17 cellular contexts compared by ENCODE assay signal in the genomic region with DNA sequence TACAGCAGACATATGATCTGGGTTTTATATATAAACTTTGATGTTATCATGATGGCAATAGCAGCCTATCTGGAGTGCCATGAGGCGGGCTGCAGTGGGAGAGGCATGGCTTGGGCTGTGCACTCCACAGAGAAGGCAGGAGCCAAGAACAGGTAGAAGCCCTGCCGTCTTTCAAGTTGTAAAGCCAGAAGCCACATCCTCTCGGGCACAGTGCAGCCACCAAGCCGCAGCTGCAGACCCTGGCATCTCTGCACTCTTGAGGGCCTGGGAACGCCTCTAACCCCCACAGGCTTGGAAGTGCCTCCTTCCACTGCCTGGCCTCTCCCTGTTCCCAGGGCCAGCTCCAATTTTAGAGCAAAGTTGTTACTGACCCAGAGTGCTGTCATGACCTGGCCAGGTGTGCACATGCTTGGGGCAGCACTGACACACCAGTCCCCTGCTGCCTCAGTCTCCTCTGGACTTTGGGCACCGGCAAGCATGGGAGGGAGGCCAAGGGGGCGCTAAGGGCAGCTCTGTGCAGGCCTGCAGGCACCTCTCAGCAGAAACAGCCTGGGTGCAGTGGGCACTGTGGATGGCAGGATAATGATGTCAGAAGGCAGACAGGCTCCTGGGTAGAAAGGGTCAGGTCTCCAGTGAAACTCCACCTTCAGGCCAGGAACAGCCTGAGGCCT.
DNase-seq lines count a peak whose midpoint lies in the region; ATAC-seq and TF ChIP-seq lines count a peak whose summit lies in the region.
"Had no signal": no experiment of that assay in that cellular context is flagged by ENCODE, and none has a peak within 500 bp of the region (broad histone marks: within the 10 kb centered on the region; RNA-seq: fewer than 3 reads in every experiment).

No MANE protein-coding gene starts in this region.

- no peaks in the 10 kb centered on the region for H3K9me3 ChIP-seq in RWPE2 (ENCODE audit: severe bottlenecking)
- H3K9me3 ChIP-seq in neuronal stem cell (replicated peaks in 1 of 2; ENCODE audit: control insufficient read depth in 2 of 2, insufficient read depth in 1 of 2, low read depth in 1 of 2, low read length in 2 of 2) = peaks cover 0 to 5% of the 10 kb centered on the region in 2 donors
- H3K9me3 ChIP-seq in Caco-2 = no peaks in the 10 kb centered on the region

- H3K9me3 Mint-ChIP-seq in chondrocyte (ENCODE audit: low read depth) (no peaks in the 10 kb centered on the region), Caco-2 (ENCODE audit: unreplicated experiment) (no peaks in the 10 kb centered on the region)

- no peak for ATAC-seq in RWPE2 (ENCODE audit: low read depth)
- ATAC-seq in GM21786 (IDR thresholded peaks at IDR 0.05; ENCODE audit: unreplicated experiment) = no peak
- ATAC-seq: CD8-positive, alpha-beta T cell; GM12878; GM23338 had no signal

- no peaks in the 10 kb centered on the region for H3K79me1 ChIP-seq in neuronal stem cell (ENCODE audit: low read depth, low read length)

- no peak overlapping the region for H4K8ac ChIP-seq in neuronal stem cell (ENCODE audit: low read depth, low read length)

- no peak overlapping the region for H3K9ac ChIP-seq in neuronal stem cell (ENCODE audit: low read depth, low read length, poor library complexity)
- H3K9ac ChIP-seq: BLaER1 treated with 17β-estradiol and CSF1 and Interleukin-3, amounts not matched to agents 10 nM and 100 nM had no signal

- H3K4me1 ChIP-seq in RWPE2 (ENCODE audit: insufficient read depth, poor library complexity, severe bottlenecking) (no peaks in the 10 kb centered on the region), neuronal stem cell (ENCODE audit: control insufficient read depth in 2 of 2, insufficient read depth in 1 of 2, low read depth in 1 of 2, low read length in 2 of 2) (peaks cover 0 to 2% of the 10 kb centered on the region in 2 donors), Caco-2 (no peaks in the 10 kb centered on the region)
- H3K4me1 ChIP-seq: BLaER1 treated with 17β-estradiol and CSF1 and Interleukin-3, amounts not matched to agents 10 nM and 100 nM had no signal

- no peak overlapping the region for H3K4me2 ChIP-seq in neuronal stem cell (ENCODE audit: insufficient read depth, low read length, poor library complexity, severe bottlenecking)
- H3K4me2 ChIP-seq: BLaER1 treated with 17β-estradiol and CSF1 and Interleukin-3, amounts not matched to agents 10 nM and 100 nM; GM23338 had no signal

- BruUV-seq in Caco-2 (replicated peaks; lab: Mats Ljungman, UMichigan) = no TSS peak

- H3K36me3 ChIP-seq in RWPE2 (ENCODE audit: low read depth) = no peaks in the 10 kb centered on the region
- no peaks in the 10 kb centered on the region for H3K36me3 ChIP-seq in neuronal stem cell (replicated peaks in 1 of 2; ENCODE audit: control insufficient read depth in 2 of 2, insufficient read depth in 2 of 2, low read length in 2 of 2)
- H3K36me3 ChIP-seq in Caco-2 (ENCODE audit: control insufficient read depth, insufficient read depth, low read length) = no peaks in the 10 kb centered on the region
- H3K36me3 ChIP-seq: BLaER1 treated with 17β-estradiol and CSF1 and Interleukin-3, amounts not matched to agents 10 nM and 100 nM had no signal

- intact Hi-C loops in Caco-2 (cut with micrococcal nuclease; ENCODE audit: unreplicated experiment) = no loop called here

- H3K18ac ChIP-seq in neuronal stem cell (ENCODE audit: low read length) = no peak overlapping the region

- peak overlapping the region; percentile 20 for H3K23ac ChIP-seq in neuronal stem cell (ENCODE audit: low read depth, low read length, poor library complexity)

- H2BK5ac ChIP-seq in neuronal stem cell (ENCODE audit: low read length) = no peak overlapping the region

- H3K27me3 Mint-ChIP-seq in chondrocyte (ENCODE audit: low read depth) = no peaks in the 10 kb centered on the region
- H3K27me3 Mint-ChIP-seq in Caco-2 (ENCODE audit: insufficient read depth, unreplicated experiment) = no peaks in the 10 kb centered on the region
- H3K27me3 Mint-ChIP-seq: B cell had no signal

- H3K4me1 Mint-ChIP-seq in chondrocyte (ENCODE audit: low read depth) (no peaks in the 10 kb centered on the region), Caco-2 (ENCODE audit: low read depth, unreplicated experiment) (no peaks in the 10 kb centered on the region)
- H3K4me1 Mint-ChIP-seq: B cell, GM23338 had no signal

- H3K36me3 Mint-ChIP-seq in chondrocyte (ENCODE audit: low read depth) = no peaks in the 10 kb centered on the region
- H3K36me3 Mint-ChIP-seq in Caco-2 (ENCODE audit: insufficient read depth, unreplicated experiment) = no peaks in the 10 kb centered on the region
- H3K36me3 Mint-ChIP-seq: CD8-positive, alpha-beta T cell had no signal

- no peak overlapping the region for H3K4ac ChIP-seq in neuronal stem cell (ENCODE audit: low read length)

- H3K27me3 ChIP-seq in RWPE2 (ENCODE audit: insufficient read depth, poor library complexity, severe bottlenecking) = no peaks in the 10 kb centered on the region
- no peaks in the 10 kb centered on the region for H3K27me3 ChIP-seq in neuronal stem cell (ENCODE audit: control insufficient read depth in 3 of 3, insufficient read depth in 3 of 3, low read depth in 1 of 3, low read length in 3 of 3)
- no peaks in the 10 kb centered on the region for H3K27me3 ChIP-seq in Caco-2 (replicated peaks; ENCODE audit: control insufficient read depth, insufficient read depth, low read length)
- H3K27me3 ChIP-seq: BLaER1 treated with 17β-estradiol and CSF1 and Interleukin-3, amounts not matched to agents 10 nM and 100 nM had no signal

- H3K27ac Mint-ChIP-seq in chondrocyte (ENCODE audit: unreplicated experiment) (no peak overlapping the region), Caco-2 (ENCODE audit: unreplicated experiment) (no peak overlapping the region)
- H3K27ac Mint-ChIP-seq: B cell; CD8-positive, alpha-beta T cell; GM23338 had no signal

- H2BK12ac ChIP-seq in neuronal stem cell (ENCODE audit: low read length) = no peak overlapping the region

- POLR2A ChIA-PET in Caco-2 (lab: Charles Lee) = no interaction called here

- H2BK15ac ChIP-seq in neuronal stem cell (ENCODE audit: low read length) = no peak overlapping the region

- DNase-seq in RWPE2 (ENCODE audit: low spot score) (peak; percentile 21), chondrocyte (ENCODE audit: low spot score) (peak; percentile 70), neuronal stem cell (ENCODE audit: low spot score) (no peak), Caco-2 (no peak), NCI-H1417 (lab: John Stamatoyannopoulos, UW) (no peak)
- DNase-seq: CD8-positive, alpha-beta T cell; DMS 273 treated with DMSO at 0.1 percent for 48 hours; DND-41; EL; HCEC 1CT; IMR-90 had no signal

- H3K4me3 Mint-ChIP-seq in chondrocyte (ENCODE audit: unreplicated experiment) (no peak overlapping the region), Caco-2 (ENCODE audit: unreplicated experiment) (no peak overlapping the region)
- H3K4me3 Mint-ChIP-seq: B cell; CD8-positive, alpha-beta T cell; GM23338 had no signal

- no peak overlapping the region for H2BK120ac ChIP-seq in neuronal stem cell (ENCODE audit: low read depth, low read length)

- H2AK5ac ChIP-seq in neuronal stem cell (ENCODE audit: low read depth, low read length) = peak overlapping the region; percentile 25

- TF ChIP-seq CTCF in RWPE2 (IDR thresholded peaks at IDR 0.05; ENCODE audit: poor library complexity, severe bottlenecking) (no peak), chondrocyte (IDR thresholded peaks at IDR 0.05) (no peak), Caco-2 (IDR thresholded peaks at IDR 0.05; ENCODE audit: insufficient read depth in 1 of 2, low read depth in 1 of 2, low read length in 1 of 2, severe bottlenecking in 1 of 2, unreplicated experiment in 1 of 2) (no peak)

- no peak overlapping the region for H3K14ac ChIP-seq in neuronal stem cell (ENCODE audit: low read length)

- no CpG with 5 or more reads among the region's 7 CpGs for WGBS in neuronal stem cell (ENCODE audit: extremely low coverage in 2 of 2, insufficient read length in 2 of 2, insufficient replicate concordance in 1 of 2), 2 donors

- CTCF ChIA-PET in Caco-2 (lab: Charles Lee) = no interaction called here

- H3K27ac ChIP-seq in RWPE2 (ENCODE audit: poor library complexity, severe bottlenecking) = no peak overlapping the region
- H3K27ac ChIP-seq in neuronal stem cell (replicated peaks; ENCODE audit: low read length) = no peak overlapping the region
- H3K27ac ChIP-seq: BLaER1 treated with 17β-estradiol and CSF1 and Interleukin-3, amounts not matched to agents 10 nM and 100 nM; HL-60 had no signal

- no peak overlapping the region for H2AFZ ChIP-seq in neuronal stem cell (ENCODE audit: low read length)
- H2AFZ ChIP-seq: GM23338 had no signal

- H3K4me3 ChIP-seq in RWPE2 (ENCODE audit: severe bottlenecking) (no peak overlapping the region), neuronal stem cell (ENCODE audit: low read length in 2 of 2) (peak overlapping the region in 1 of 2 donors; percentile 18), Caco-2 (ENCODE audit: low read depth, low read length) (no peak overlapping the region)
- H3K4me3 ChIP-seq: BLaER1 treated with 17β-estradiol and CSF1 and Interleukin-3, amounts not matched to agents 10 nM and 100 nM; GM12878; GM23338 had no signal

- H4K91ac ChIP-seq in neuronal stem cell (ENCODE audit: low read depth, low read length, poor library complexity) = no peak overlapping the region

Comparison
In these comparisons a context has a peak if more than half of its experiments do, and no peak if none do; other contexts are left out.
1. DNase-seq: peak in RWPE2 (single experiment) and chondrocyte (single experiment); none in neuronal stem cell (single experiment), Caco-2 (0 of 2) and NCI-H1417 (0 of 3).